Comparison of ENCODE assay signal across 8 cellular contexts in the genomic region with DNA sequence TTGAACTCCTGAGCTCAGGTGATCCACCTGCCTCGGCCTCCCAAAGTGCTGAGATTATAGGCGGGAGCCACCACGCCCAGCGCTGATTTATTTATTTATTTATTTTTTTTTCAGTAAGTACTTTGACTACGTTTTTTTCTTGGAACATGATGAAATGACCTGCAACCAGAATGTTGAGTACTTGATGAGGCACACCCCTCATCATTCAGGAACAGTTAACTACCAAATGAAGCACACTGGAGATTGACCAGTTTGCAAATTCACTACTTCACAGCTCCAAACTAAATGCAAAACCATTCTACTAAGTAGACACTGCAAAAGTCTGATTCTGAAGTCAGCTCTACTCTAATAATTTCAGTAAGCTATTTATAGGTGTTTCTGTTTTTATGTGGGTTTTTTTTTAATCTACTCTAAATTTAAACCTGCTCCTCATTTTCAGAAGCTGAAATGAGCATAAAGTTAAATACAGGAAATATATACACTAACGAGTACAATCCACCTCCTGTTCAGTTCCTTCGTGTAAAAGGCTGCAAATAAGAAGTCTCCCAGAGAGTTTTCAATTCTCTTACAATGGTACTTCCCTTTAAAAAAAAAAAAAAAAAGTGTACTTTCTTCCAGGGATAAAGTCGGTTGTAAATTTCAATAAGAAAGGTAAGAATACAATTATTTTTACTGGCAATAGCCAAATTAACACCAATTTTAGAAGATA. TPM values are rescaled to one million over a fixed set of nuclear protein-coding genes. Genes with fewer than 3 reads are reported as not detected.
DNase-seq lines count a peak whose midpoint lies in the region; ATAC-seq and TF ChIP-seq lines count a peak whose summit lies in the region.

No MANE protein-coding gene starts in this region.

- peak overlapping the region; percentile 87 to 96 (median 93) for H3K4me3 Mint-ChIP-seq in brain

- H3K79me2 ChIP-seq in KMS-11 (ENCODE audit: insufficient read depth, low read depth) = peaks cover 62% of the 10 kb centered on the region

- peak overlapping the region; percentile 85; the same call in 1 of the 2 replicates for H3K9ac ChIP-seq in KMS-11
- H3K9ac ChIP-seq in mucosa of rectum (ENCODE audit: low read depth in 1 of 2, low read length in 2 of 2) = peak overlapping the region; percentile 88 to 93

- H3K4me1 Mint-ChIP-seq in brain = peaks cover 71% of the 10 kb centered on the region

- H3K4me1 ChIP-seq in BE2C = no peaks in the 10 kb centered on the region
- H3K4me1 ChIP-seq in KMS-11 (ENCODE audit: low read depth, poor library complexity, severe bottlenecking) = peaks cover 65% of the 10 kb centered on the region
- H3K4me1 ChIP-seq in mucosa of rectum (ENCODE audit: control insufficient read depth in 2 of 2, insufficient read depth in 2 of 2, low read length in 2 of 2) = peaks cover 22 to 35% of the 10 kb centered on the region in 2 donors

- H2AFZ ChIP-seq in KMS-11 (ENCODE audit: low read depth) = no peak overlapping the region

- H3K9me3 ChIP-seq in BE2C (no peaks in the 10 kb centered on the region), mucosa of rectum (ENCODE audit: control insufficient read depth in 2 of 2, low read length in 2 of 2) (no peaks in the 10 kb centered on the region)

- H4K20me1 ChIP-seq in KMS-11 (ENCODE audit: insufficient read depth) = no peaks in the 10 kb centered on the region

- TF ChIP-seq CTCF in BE2C (IDR thresholded peaks at IDR 0.05; ENCODE audit: low read depth, low read length) (no peak), KMS-11 (conservative IDR thresholded peaks at IDR 0.05; ENCODE audit: low read depth, low read length) (no peak), brain (conservative IDR thresholded peaks at IDR 0.05) (no peak)

- H3K9me3 Mint-ChIP-seq in brain = peaks cover 0 to 7% (median 0%) of the 10 kb centered on the region in 5 experiments

- H3K36me3 ChIP-seq in BE2C = no peaks in the 10 kb centered on the region
- no peaks in the 10 kb centered on the region for H3K36me3 ChIP-seq in KMS-11 (ENCODE audit: insufficient read depth)
- no peaks in the 10 kb centered on the region for H3K36me3 ChIP-seq in mucosa of rectum (ENCODE audit: control insufficient read depth in 2 of 2, insufficient read depth in 2 of 2, low read length in 2 of 2)

- peak overlapping the region; percentile 65 for H3K4me3 ChIP-seq in BE2C (ENCODE audit: low read depth, low read length)
- no peak overlapping the region for H3K4me3 ChIP-seq in KMS-11 (IDR thresholded peaks at IDR 0.05; ENCODE audit: insufficient read depth, low read depth, low read length)
- H3K4me3 ChIP-seq in mucosa of rectum (ENCODE audit: low read length in 2 of 2) = peak overlapping the region; percentile 78 to 90

- ATAC-seq in HG03135 (IDR thresholded peaks at IDR 0.05; ENCODE audit: unreplicated experiment) = no peak
- ATAC-seq in HG02678 (IDR thresholded peaks at IDR 0.05; ENCODE audit: unreplicated experiment) = no peak

- H3K27me3 Mint-ChIP-seq in brain = peaks cover 7% of the 10 kb centered on the region

- H3K27ac Mint-ChIP-seq in brain = peak overlapping the region; percentile 81 to 93 (median 83)

- peak overlapping the region; percentile 84 for H3K4me2 ChIP-seq in KMS-11

- H3K27ac ChIP-seq in KMS-11 (no peak overlapping the region; the same call in 1 of the 2 replicates), mucosa of rectum (ENCODE audit: low read depth in 2 of 2, low read length in 2 of 2) (peak overlapping the region; percentile 95 to 96)

- no peaks in the 10 kb centered on the region for H3K27me3 ChIP-seq in BE2C
- no peaks in the 10 kb centered on the region for H3K27me3 ChIP-seq in KMS-11 (ENCODE audit: insufficient read depth, low read depth)
- no peaks in the 10 kb centered on the region for H3K27me3 ChIP-seq in mucosa of rectum (ENCODE audit: control insufficient read depth in 2 of 2, insufficient read depth in 2 of 2, low read length in 2 of 2)

- no peak for DNase-seq in BE2C
- DNase-seq in NCI-H446 treated with DMSO at 0.1 percent for 48 hours (lab: John Stamatoyannopoulos, UW) = no peak
- DNase-seq in stimulated activated CD4-positive, alpha-beta T cell treated with anti-CD3 and anti-CD28 coated beads, Interleukin-15, amount 100 ng/mL, for 24 hours = no peak

- H3K36me3 Mint-ChIP-seq in brain = peaks cover 44% of the 10 kb centered on the region

RNA-seq across cellular contexts. Expression of a gene that starts 1.4 kb away (rescaled TPM):
- polyA plus RNA-seq in BE2C (2012; ENCODE audit: insufficient read depth, insufficient read length, low read depth) = 6.1 TPM
- polyA plus RNA-seq in brain (ENCODE audit: insufficient read depth, low read depth, low replicate concordance) = 11.6 TPM

RNA-seq across cellular contexts. Expression of a gene that starts 51.6 kb away (rescaled TPM):
- 11.0 TPM for polyA plus RNA-seq in BE2C (2012; ENCODE audit: insufficient read depth, insufficient read length, low read depth)
- polyA plus RNA-seq in brain (ENCODE audit: insufficient read depth, low read depth, low replicate concordance) = 35.4 TPM
